In genomic region chr4:136793848-136794247, GRCh38 we compare ENCODE assay signal across 19 cellular contexts.
DNase-seq lines count a peak whose midpoint lies in the region; ATAC-seq and TF ChIP-seq lines count a peak whose summit lies in the region.
"Had no signal": no experiment of that assay in that cellular context is flagged by ENCODE, and none has a peak within 500 bp of the region (broad histone marks: within the 10 kb centered on the region; RNA-seq: fewer than 3 reads in every experiment).

No MANE protein-coding gene starts in this region.

- H3K36me3 ChIP-seq in SK-N-SH (replicated peaks in 1 of 2; ENCODE audit: control insufficient read depth in 1 of 2, insufficient read depth in 2 of 2, low read length in 1 of 2) (no peaks in the 10 kb centered on the region), adipocyte (ENCODE audit: control insufficient read depth, insufficient read depth, low read length, severe bottlenecking) (no peaks in the 10 kb centered on the region)

- TF ChIP-seq RAD21 in SK-N-SH (IDR thresholded peaks at IDR 0.05; ENCODE audit: low read length): no peak

- no peak overlapping the region for H3K27ac ChIP-seq in SK-N-SH (ENCODE audit: low read depth in 2 of 2, low read length in 1 of 2)
- H3K27ac ChIP-seq: 22Rv1, A549, C4-2B had no signal

- POLR2A ChIA-PET in SK-N-SH (lab: Yijun Ruan, JAX): no interaction called here

- H3K4me1 ChIP-seq in SK-N-SH (ENCODE audit: control insufficient read depth in 1 of 2, insufficient read depth in 2 of 2, low read depth in 1 of 2, low read length in 1 of 2) (no peaks in the 10 kb centered on the region; a peak in 1 of 4 replicates), adipocyte (ENCODE audit: control insufficient read depth, insufficient read depth, low read length) (peaks cover 4% of the 10 kb centered on the region)
- H3K4me1 ChIP-seq: A549 had no signal

- no peaks in the 10 kb centered on the region for H4K20me1 ChIP-seq in SK-N-SH (ENCODE audit: insufficient read depth)

- TF ChIP-seq CTCF in SK-N-SH (IDR thresholded peaks at IDR 0.05): no peak
- TF ChIP-seq CTCF in fibroblast of mammary gland (conservative IDR thresholded peaks at IDR 0.05; ENCODE audit: control insufficient read depth, insufficient read depth, low read depth, low read length): no peak

- no peak for ATAC-seq in SK-N-SH treated with all-trans-retinoic acid at 6 μM for 48 hours
- ATAC-seq: A549, HCT116, K562 had no signal

- DNase-seq in SK-N-SH (no peak), adipocyte (ENCODE audit: low read depth) (peak; percentile 23), fibroblast of mammary gland (ENCODE audit: low read depth) (peak; percentile 1), NOMO-1 treated with dmso at 0.1 percent for 144 hours (lab: John Stamatoyannopoulos, UW; ENCODE audit: unreplicated experiment) (no peak), GOT3 (lab: John Stamatoyannopoulos, UW) (no peak)
- no peak for DNase-seq in activated naive CD4-positive, alpha-beta T cell treated with Interleukin-2 at 50 U/mL for 16 hours
- DNase-seq: AML-193; CD4-positive, alpha-beta T cell; DMS153; DMS79; GF-D8; H7; HFFc6 had no signal

- H3K4me3 ChIP-seq in SK-N-SH (ENCODE audit: low read depth in 2 of 2, low read length in 1 of 2) (no peak overlapping the region), adipocyte (ENCODE audit: low read length) (no peak overlapping the region), fibroblast of mammary gland (ENCODE audit: control insufficient read depth, low read depth, low read length) (no peak overlapping the region)
- H3K4me3 ChIP-seq: A549, K562 had no signal

- 61% methylated on average over 4 of the region's 4 CpGs for WGBS in SK-N-SH (ENCODE audit: low lambda C conversion rate)

- H3K9ac ChIP-seq in SK-N-SH: no peak overlapping the region
- H3K9ac ChIP-seq in adipocyte (ENCODE audit: low read length): no peak overlapping the region

- no peak overlapping the region for H3K4me2 ChIP-seq in SK-N-SH
- H3K4me2 ChIP-seq: A549 had no signal

- H3K79me2 ChIP-seq in SK-N-SH (ENCODE audit: insufficient read depth): no peaks in the 10 kb centered on the region

- no peaks in the 10 kb centered on the region for H3K9me2 ChIP-seq in SK-N-SH

- CTCF ChIA-PET in SK-N-SH (lab: Yijun Ruan, JAX): no interaction called here

- H3K9me3 ChIP-seq in SK-N-SH (no peaks in the 10 kb centered on the region), adipocyte (ENCODE audit: control insufficient read depth, low read length) (no peaks in the 10 kb centered on the region)
- H3K9me3 ChIP-seq: A549 had no signal

- peak overlapping the region; percentile 35; the same call in 1 of the 2 replicates for H2AFZ ChIP-seq in SK-N-SH (ENCODE audit: low read depth)

- no peaks in the 10 kb centered on the region for H3F3A ChIP-seq in SK-N-SH (replicated peaks; ENCODE audit: insufficient read depth)

- H3K27me3 ChIP-seq in SK-N-SH (ENCODE audit: insufficient read depth) (no peaks in the 10 kb centered on the region), adipocyte (replicated peaks; ENCODE audit: control insufficient read depth, insufficient read depth, low read length) (no peaks in the 10 kb centered on the region)

- no peak for TF ChIP-seq EP300 in SK-N-SH (IDR thresholded peaks at IDR 0.05; ENCODE audit: borderline replicate concordance in 1 of 2, low read depth in 1 of 2, low read length in 1 of 2)

TF ChIP-seq in SK-N-SH, 30 proteins besides CTCF, POLR2A, EP300 and RAD21:
- TF ChIP-seq IRF3 (IDR thresholded peaks at IDR 0.05; ENCODE audit: low read depth, low read length) (no peak), MEF2A (IDR thresholded peaks at IDR 0.05; ENCODE audit: borderline replicate concordance, low read depth) (no peak), NFIC (IDR thresholded peaks at IDR 0.05; ENCODE audit: borderline replicate concordance) (no peak), FOSL2 (IDR thresholded peaks at IDR 0.05; ENCODE audit: borderline replicate concordance, low read depth) (no peak), SIN3A (IDR thresholded peaks at IDR 0.05; ENCODE audit: borderline replicate concordance, low read depth, low read length) (no peak), FOXM1 (IDR thresholded peaks at IDR 0.05; ENCODE audit: low read depth) (no peak)

TF ChIP-seq in SK-N-SH treated with all-trans-retinoic acid at 6 μM for 48 hours, 23 proteins besides CTCF, POLR2A, EP300 and RAD21:
- TF ChIP-seq ZFP3 (CRISPR knock-in tag; IDR thresholded peaks at IDR 0.05) (no peak), CSRNP3 (CRISPR knock-in tag; IDR thresholded peaks at IDR 0.05) (no peak), TOX (CRISPR knock-in tag; IDR thresholded peaks at IDR 0.05; ENCODE audit: borderline replicate concordance) (no peak), ZFP30 (CRISPR knock-in tag; IDR thresholded peaks at IDR 0.05) (no peak), SNAI2 (CRISPR knock-in tag; IDR thresholded peaks at IDR 0.05) (no peak), CREB5 (CRISPR knock-in tag; IDR thresholded peaks at IDR 0.05; ENCODE audit: low read depth) (no peak), ISL1 (CRISPR knock-in tag; IDR thresholded peaks at IDR 0.05) (no peak), GLIS3 (CRISPR knock-in tag; IDR thresholded peaks at IDR 0.05) (no peak), ZNF70 (CRISPR knock-in tag; IDR thresholded peaks at IDR 0.05) (no peak), RARB (CRISPR knock-in tag; IDR thresholded peaks at IDR 0.05) (no peak), ESRRG (CRISPR knock-in tag; IDR thresholded peaks at IDR 0.05) (no peak), BACH2 (CRISPR knock-in tag; IDR thresholded peaks at IDR 0.05; ENCODE audit: borderline replicate concordance) (no peak), PATZ1 (CRISPR knock-in tag; IDR thresholded peaks at IDR 0.05; ENCODE audit: borderline replicate concordance) (no peak), PPARA (CRISPR knock-in tag; IDR thresholded peaks at IDR 0.05; ENCODE audit: borderline replicate concordance) (no peak)
- TF ChIP-seq, protein P1, sequence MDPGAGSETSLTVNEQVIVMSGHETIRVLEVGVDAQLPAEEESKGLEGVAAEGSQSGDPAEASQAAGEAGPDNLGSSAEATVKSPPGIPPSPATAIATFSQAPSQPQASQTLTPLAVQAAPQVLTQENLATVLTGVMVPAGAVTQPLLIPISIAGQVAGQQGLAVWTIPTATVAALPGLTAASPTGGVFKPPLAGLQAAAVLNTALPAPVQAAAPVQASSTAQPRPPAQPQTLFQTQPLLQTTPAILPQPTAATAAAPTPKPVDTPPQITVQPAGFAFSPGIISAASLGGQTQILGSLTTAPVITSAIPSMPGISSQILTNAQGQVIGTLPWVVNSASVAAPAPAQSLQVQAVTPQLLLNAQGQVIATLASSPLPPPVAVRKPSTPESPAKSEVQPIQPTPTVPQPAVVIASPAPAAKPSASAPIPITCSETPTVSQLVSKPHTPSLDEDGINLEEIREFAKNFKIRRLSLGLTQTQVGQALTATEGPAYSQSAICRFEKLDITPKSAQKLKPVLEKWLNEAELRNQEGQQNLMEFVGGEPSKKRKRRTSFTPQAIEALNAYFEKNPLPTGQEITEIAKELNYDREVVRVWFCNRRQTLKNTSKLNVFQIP (CRISPR knock-in tag; IDR thresholded peaks at IDR 0.05; ENCODE audit: borderline replicate concordance, low read depth): no peak

Comparison
In these comparisons a context has a peak if more than half of its experiments do, and no peak if none do; other contexts are left out.
1. DNase-seq: peak in adipocyte (single experiment) and fibroblast of mammary gland (single experiment); none in SK-N-SH (single experiment), NOMO-1 treated with dmso at 0.1 percent for 144 hours (single experiment), GOT3 (single experiment) and activated naive CD4-positive, alpha-beta T cell treated with Interleukin-2 at 50 U/mL for 16 hours (single experiment).